In the genomic region with DNA sequence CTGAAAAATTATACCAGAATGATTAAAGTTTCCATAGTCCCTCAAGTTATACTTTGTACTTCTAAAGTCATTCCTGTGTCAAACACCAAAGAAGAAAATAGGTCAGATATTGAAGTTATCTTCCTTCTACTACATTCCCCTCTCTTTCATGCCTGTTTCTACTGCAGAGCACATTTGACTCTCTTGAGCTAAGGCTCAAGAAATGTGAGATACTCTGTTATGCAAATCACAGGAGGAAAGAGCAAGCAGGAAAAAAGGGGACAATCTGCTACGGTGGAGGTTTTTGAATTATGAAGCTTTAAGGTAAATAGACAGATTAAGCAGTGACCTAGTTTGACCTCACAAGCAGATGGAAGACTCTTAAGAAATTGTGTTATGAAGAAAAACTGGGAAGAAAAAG, we compare ENCODE assay signal across 3 cellular contexts.
TF ChIP-seq lines count a peak whose summit lies in the region.

No MANE protein-coding gene starts in this region.

TF ChIP-seq in SK-N-SH, 30 proteins besides CTCF, POLR2A, EP300 and RAD21 (continued from another document):
- no peak for TF ChIP-seq IRF3 (IDR thresholded peaks at IDR 0.05; ENCODE audit: low read depth, low read length)
- no peak for TF ChIP-seq MXI1 (IDR thresholded peaks at IDR 0.05; ENCODE audit: low read depth, low read length)
- TF ChIP-seq USF2 (IDR thresholded peaks at IDR 0.05; ENCODE audit: borderline replicate concordance, low read depth, low read length): no peak
- TF ChIP-seq EZH2phosphoT487 (IDR thresholded peaks at IDR 0.05; ENCODE audit: borderline replicate concordance, low read depth): no peak
- no peak for TF ChIP-seq FOXJ3 (CRISPR knock-in tag; IDR thresholded peaks at IDR 0.05)
- TF ChIP-seq NRF1 (IDR thresholded peaks at IDR 0.05; ENCODE audit: low read depth, low read length): no peak
- no peak for TF ChIP-seq RFX5 (IDR thresholded peaks at IDR 0.05; ENCODE audit: low read length)
- TF ChIP-seq, protein P1, sequence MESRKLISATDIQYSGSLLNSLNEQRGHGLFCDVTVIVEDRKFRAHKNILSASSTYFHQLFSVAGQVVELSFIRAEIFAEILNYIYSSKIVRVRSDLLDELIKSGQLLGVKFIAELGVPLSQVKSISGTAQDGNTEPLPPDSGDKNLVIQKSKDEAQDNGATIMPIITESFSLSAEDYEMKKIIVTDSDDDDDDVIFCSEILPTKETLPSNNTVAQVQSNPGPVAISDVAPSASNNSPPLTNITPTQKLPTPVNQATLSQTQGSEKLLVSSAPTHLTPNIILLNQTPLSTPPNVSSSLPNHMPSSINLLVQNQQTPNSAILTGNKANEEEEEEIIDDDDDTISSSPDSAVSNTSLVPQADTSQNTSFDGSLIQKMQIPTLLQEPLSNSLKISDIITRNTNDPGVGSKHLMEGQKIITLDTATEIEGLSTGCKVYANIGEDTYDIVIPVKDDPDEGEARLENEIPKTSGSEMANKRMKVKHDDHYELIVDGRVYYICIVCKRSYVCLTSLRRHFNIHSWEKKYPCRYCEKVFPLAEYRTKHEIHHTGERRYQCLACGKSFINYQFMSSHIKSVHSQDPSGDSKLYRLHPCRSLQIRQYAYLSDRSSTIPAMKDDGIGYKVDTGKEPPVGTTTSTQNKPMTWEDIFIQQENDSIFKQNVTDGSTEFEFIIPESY (IDR thresholded peaks at IDR 0.05; ENCODE audit: borderline replicate concordance, low read depth): no peak

TF ChIP-seq in SK-N-SH treated with all-trans-retinoic acid at 6 μM for 48 hours, 23 proteins besides CTCF, POLR2A, EP300 and RAD21:
- TF ChIP-seq PATZ1 (CRISPR knock-in tag; IDR thresholded peaks at IDR 0.05; ENCODE audit: borderline replicate concordance) (no peak), ESRRG (CRISPR knock-in tag; IDR thresholded peaks at IDR 0.05) (no peak), TOX (CRISPR knock-in tag; IDR thresholded peaks at IDR 0.05; ENCODE audit: borderline replicate concordance) (no peak), ZFP3 (CRISPR knock-in tag; IDR thresholded peaks at IDR 0.05) (no peak), OSR1 (CRISPR knock-in tag; IDR thresholded peaks at IDR 0.05) (no peak), CSDC2 (CRISPR knock-in tag; IDR thresholded peaks at IDR 0.05) (no peak), ZNF8 (CRISPR knock-in tag; IDR thresholded peaks at IDR 0.05) (no peak), SNAI2 (CRISPR knock-in tag; IDR thresholded peaks at IDR 0.05) (no peak), PPARA (CRISPR knock-in tag; IDR thresholded peaks at IDR 0.05; ENCODE audit: borderline replicate concordance) (no peak), ZC3H10 (CRISPR knock-in tag; IDR thresholded peaks at IDR 0.05) (no peak)
- TF ChIP-seq, protein P2, sequence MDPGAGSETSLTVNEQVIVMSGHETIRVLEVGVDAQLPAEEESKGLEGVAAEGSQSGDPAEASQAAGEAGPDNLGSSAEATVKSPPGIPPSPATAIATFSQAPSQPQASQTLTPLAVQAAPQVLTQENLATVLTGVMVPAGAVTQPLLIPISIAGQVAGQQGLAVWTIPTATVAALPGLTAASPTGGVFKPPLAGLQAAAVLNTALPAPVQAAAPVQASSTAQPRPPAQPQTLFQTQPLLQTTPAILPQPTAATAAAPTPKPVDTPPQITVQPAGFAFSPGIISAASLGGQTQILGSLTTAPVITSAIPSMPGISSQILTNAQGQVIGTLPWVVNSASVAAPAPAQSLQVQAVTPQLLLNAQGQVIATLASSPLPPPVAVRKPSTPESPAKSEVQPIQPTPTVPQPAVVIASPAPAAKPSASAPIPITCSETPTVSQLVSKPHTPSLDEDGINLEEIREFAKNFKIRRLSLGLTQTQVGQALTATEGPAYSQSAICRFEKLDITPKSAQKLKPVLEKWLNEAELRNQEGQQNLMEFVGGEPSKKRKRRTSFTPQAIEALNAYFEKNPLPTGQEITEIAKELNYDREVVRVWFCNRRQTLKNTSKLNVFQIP (CRISPR knock-in tag; IDR thresholded peaks at IDR 0.05; ENCODE audit: borderline replicate concordance, low read depth): no peak

TF ChIP-seq in H1, 55 proteins besides CTCF, POLR2A, EP300 and RAD21 (continued from another document):
- TF ChIP-seq PHF8 (conservative IDR thresholded peaks at IDR 0.05; ENCODE audit: low read depth, low read length) (no peak), TAF1 (IDR thresholded peaks at IDR 0.05; ENCODE audit: low read depth, low read length) (no peak), RXRA (IDR thresholded peaks at IDR 0.05; ENCODE audit: insufficient read depth, low read depth, low read length) (no peak), CREB1 (IDR thresholded peaks at IDR 0.05) (no peak), E2F6 (IDR thresholded peaks at IDR 0.05) (no peak), BRCA1 (IDR thresholded peaks at IDR 0.05; ENCODE audit: low read depth, low read length) (no peak), HDAC2 (IDR thresholded peaks at IDR 0.05; ENCODE audit: borderline replicate concordance in 1 of 2, low read depth in 2 of 2, low read length in 2 of 2) (no peak), ATF3 (IDR thresholded peaks at IDR 0.05; ENCODE audit: insufficient read depth, low read depth, low read length) (no peak), SP2 (IDR thresholded peaks at IDR 0.05; ENCODE audit: low read length) (no peak), BCL11A (IDR thresholded peaks at IDR 0.05; ENCODE audit: low read depth in 2 of 2, low read length in 2 of 2) (no peak), JUND (IDR thresholded peaks at IDR 0.05; ENCODE audit: low read length) (no peak), SP1 (IDR thresholded peaks at IDR 0.05; ENCODE audit: low read depth, low read length) (no peak), FOSL1 (IDR thresholded peaks at IDR 0.05; ENCODE audit: insufficient read depth, low read depth, low read length) (no peak)
